Comparison of ENCODE assay signal across 16 cellular contexts in the genomic region with DNA sequence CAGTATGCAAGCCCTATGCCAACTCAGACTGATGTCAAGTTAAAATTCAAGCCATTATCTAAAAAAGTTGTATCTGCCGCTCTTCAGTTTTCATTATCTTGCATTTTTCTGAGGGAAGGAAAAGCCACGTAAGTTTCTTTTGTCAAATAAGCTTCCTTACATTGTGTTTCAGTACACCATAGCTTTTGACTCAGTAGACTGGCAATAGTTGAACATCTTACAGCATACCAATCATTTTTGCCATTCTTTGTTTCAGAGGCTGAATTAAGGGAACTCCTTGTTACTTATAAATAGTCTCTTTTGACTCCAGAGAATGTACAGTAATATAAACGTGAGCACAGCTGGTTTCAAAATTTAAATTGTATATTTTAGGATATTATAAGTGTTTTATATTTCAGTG.
DNase-seq lines count a peak whose midpoint lies in the region; ATAC-seq and TF ChIP-seq lines count a peak whose summit lies in the region.
"Had no signal": no experiment of that assay in that cellular context is flagged by ENCODE, and none has a peak within 500 bp of the region (broad histone marks: within the 10 kb centered on the region; RNA-seq: fewer than 3 reads in every experiment).

No MANE protein-coding gene starts in this region.

- DNase-seq in EL (peak; percentile 69), WTC11 (ENCODE audit: low spot score) (no peak), fibroblast of the aortic adventitia (ENCODE audit: low read depth) (peak; percentile 81), pulmonary artery endothelial cell (ENCODE audit: low read depth, low spot score) (peak; percentile 78), HUDEP-2 (lab: John Stamatoyannopoulos, UW; ENCODE audit: unreplicated experiment in 76 of 76) (no peak), spleen (no peak)
- no peak for DNase-seq in stimulated activated naive CD4-positive, alpha-beta T cell treated with Interleukin-2 at 50 U/mL for 16 hours (lab: John Stamatoyannopoulos, UW)
- DNase-seq: activated CD8-positive, alpha-beta T cell treated with anti-CD3 and anti-CD28 coated beads for 36 hours; cortex of kidney; hypothalamus; left ventricle myocardium inferior; NCI-H2081; NCI-H526 treated with DMSO at 0.1 percent for 48 hours; PC-9; T-cell had no signal

- H3K36me3 Mint-ChIP-seq in WTC11: peaks cover 29% of the 10 kb centered on the region

- H3K27ac ChIP-seq in spleen: no peak overlapping the region
- H3K27ac ChIP-seq: C4-2B, left ventricle myocardium inferior, PC-9 had no signal

- peaks cover 0 to 42% (median 8%) of the 10 kb centered on the region in 6 donors for H3K36me3 ChIP-seq in spleen

- POLR2A ChIA-PET in WTC11 (lab: Charles Lee): no interaction called here

- no peak overlapping the region for H3K4me3 ChIP-seq in fibroblast of the aortic adventitia (ENCODE audit: low read depth, low read length)
- no peak overlapping the region for H3K4me3 ChIP-seq in spleen
- H3K4me3 ChIP-seq: left ventricle myocardium inferior, PC-9 had no signal

- H3K4me1 ChIP-seq in spleen: peaks cover 0 to 4% (median 0%) of the 10 kb centered on the region in 6 donors

- no peaks in the 10 kb centered on the region for H3K27me3 ChIP-seq in spleen (replicated peaks in 1 of 7)

- H3K4me1 Mint-ChIP-seq in WTC11: peaks cover 19% of the 10 kb centered on the region
- H3K4me1 Mint-ChIP-seq: T-cell had no signal

- H3K27ac Mint-ChIP-seq in WTC11: peak overlapping the region; percentile 41; the same call in 1 of the 2 replicates
- H3K27ac Mint-ChIP-seq: activated CD8-positive, alpha-beta T cell treated with anti-CD3 and anti-CD28 coated beads for 36 hours; T-cell had no signal

- 73 to 80% (median 76%) methylated on average over 3 of the region's 3 CpGs for WGBS in spleen, 5 donors

- intact Hi-C loops in spleen (cut with DNase I; ENCODE audit: low total_unique reads): no loop called here

- no peak overlapping the region for H3K4me3 Mint-ChIP-seq in WTC11
- H3K4me3 Mint-ChIP-seq: activated CD8-positive, alpha-beta T cell treated with anti-CD3 and anti-CD28 coated beads for 36 hours; T-cell had no signal

- no peaks in the 10 kb centered on the region for H3K27me3 Mint-ChIP-seq in WTC11 (ENCODE audit: low read depth)
- H3K27me3 Mint-ChIP-seq: activated CD8-positive, alpha-beta T cell treated with anti-CD3 and anti-CD28 coated beads for 36 hours; T-cell had no signal

- ATAC-seq in WTC11: no peak
- ATAC-seq: activated CD8-positive, alpha-beta T cell treated with anti-CD3 and anti-CD28 coated beads for 36 hours; T-cell had no signal

- no peak for TF ChIP-seq POLR2A in spleen (IDR thresholded peaks at IDR 0.05)

- H3K9me3 ChIP-seq in spleen: peaks cover 0 to 9% (median 0%) of the 10 kb centered on the region in 8 donors

- peaks cover 9% of the 10 kb centered on the region for H3K9me3 Mint-ChIP-seq in WTC11
- H3K9me3 Mint-ChIP-seq: activated CD8-positive, alpha-beta T cell treated with anti-CD3 and anti-CD28 coated beads for 36 hours; T-cell had no signal

- CTCF ChIA-PET in WTC11 (lab: Charles Lee): no interaction called here

- no peak for TF ChIP-seq CTCF in WTC11 (IDR thresholded peaks at IDR 0.05)
- TF ChIP-seq CTCF in fibroblast of the aortic adventitia (IDR thresholded peaks at IDR 0.05; ENCODE audit: insufficient read depth, low read length): no peak
- no peak for TF ChIP-seq CTCF in spleen (IDR thresholded peaks at IDR 0.05 in 8 of 11, conservative IDR thresholded peaks at IDR 0.05 in 3 of 11)

TF ChIP-seq in WTC11, 78 proteins besides CTCF, POLR2A, EP300 and RAD21:
- TF ChIP-seq, protein P1, sequence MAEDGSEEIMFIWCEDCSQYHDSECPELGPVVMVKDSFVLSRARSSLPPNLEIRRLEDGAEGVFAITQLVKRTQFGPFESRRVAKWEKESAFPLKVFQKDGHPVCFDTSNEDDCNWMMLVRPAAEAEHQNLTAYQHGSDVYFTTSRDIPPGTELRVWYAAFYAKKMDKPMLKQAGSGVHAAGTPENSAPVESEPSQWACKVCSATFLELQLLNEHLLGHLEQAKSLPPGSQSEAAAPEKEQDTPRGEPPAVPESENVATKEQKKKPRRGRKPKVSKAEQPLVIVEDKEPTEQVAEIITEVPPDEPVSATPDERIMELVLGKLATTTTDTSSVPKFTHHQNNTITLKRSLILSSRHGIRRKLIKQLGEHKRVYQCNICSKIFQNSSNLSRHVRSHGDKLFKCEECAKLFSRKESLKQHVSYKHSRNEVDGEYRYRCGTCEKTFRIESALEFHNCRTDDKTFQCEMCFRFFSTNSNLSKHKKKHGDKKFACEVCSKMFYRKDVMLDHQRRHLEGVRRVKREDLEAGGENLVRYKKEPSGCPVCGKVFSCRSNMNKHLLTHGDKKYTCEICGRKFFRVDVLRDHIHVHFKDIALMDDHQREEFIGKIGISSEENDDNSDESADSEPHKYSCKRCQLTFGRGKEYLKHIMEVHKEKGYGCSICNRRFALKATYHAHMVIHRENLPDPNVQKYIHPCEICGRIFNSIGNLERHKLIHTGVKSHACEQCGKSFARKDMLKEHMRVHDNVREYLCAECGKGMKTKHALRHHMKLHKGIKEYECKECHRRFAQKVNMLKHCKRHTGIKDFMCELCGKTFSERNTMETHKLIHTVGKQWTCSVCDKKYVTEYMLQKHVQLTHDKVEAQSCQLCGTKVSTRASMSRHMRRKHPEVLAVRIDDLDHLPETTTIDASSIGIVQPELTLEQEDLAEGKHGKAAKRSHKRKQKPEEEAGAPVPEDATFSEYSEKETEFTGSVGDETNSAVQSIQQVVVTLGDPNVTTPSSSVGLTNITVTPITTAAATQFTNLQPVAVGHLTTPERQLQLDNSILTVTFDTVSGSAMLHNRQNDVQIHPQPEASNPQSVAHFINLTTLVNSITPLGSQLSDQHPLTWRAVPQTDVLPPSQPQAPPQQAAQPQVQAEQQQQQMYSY (CRISPR knock-in tag; IDR thresholded peaks at IDR 0.05): no peak
- TF ChIP-seq, protein P2, sequence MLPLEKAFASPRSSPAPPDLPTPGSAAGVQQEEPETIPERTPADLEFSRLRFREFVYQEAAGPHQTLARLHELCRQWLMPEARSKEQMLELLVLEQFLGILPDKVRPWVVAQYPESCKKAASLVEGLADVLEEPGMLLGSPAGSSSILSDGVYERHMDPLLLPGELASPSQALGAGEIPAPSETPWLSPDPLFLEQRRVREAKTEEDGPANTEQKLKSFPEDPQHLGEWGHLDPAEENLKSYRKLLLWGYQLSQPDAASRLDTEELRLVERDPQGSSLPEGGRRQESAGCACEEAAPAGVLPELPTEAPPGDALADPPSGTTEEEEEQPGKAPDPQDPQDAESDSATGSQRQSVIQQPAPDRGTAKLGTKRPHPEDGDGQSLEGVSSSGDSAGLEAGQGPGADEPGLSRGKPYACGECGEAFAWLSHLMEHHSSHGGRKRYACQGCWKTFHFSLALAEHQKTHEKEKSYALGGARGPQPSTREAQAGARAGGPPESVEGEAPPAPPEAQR (CRISPR knock-in tag; IDR thresholded peaks at IDR 0.05): no peak
- TF ChIP-seq, protein P3, sequence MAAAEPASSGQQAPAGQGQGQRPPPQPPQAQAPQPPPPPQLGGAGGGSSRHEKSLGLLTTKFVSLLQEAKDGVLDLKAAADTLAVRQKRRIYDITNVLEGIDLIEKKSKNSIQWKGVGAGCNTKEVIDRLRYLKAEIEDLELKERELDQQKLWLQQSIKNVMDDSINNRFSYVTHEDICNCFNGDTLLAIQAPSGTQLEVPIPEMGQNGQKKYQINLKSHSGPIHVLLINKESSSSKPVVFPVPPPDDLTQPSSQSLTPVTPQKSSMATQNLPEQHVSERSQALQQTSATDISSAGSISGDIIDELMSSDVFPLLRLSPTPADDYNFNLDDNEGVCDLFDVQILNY (CRISPR knock-in tag; IDR thresholded peaks at IDR 0.05): no peak

Comparison
In these comparisons a context has a peak if more than half of its experiments do, and no peak if none do; other contexts are left out.
1. DNase-seq: peak in EL (single experiment), fibroblast of the aortic adventitia (single experiment) and pulmonary artery endothelial cell (single experiment); none in WTC11 (single experiment), HUDEP-2 (0 of 76), spleen (single experiment) and stimulated activated naive CD4-positive, alpha-beta T cell treated with Interleukin-2 at 50 U/mL for 16 hours (single experiment).